ENCODE assay signal across 1 cellular context in genomic region chr4:76243877-76244276, GRCh38. TPM values are rescaled to one million over a fixed set of nuclear protein-coding genes. Genes with fewer than 3 reads are reported as not detected.
"Had no signal": no experiment of that assay in that cellular context is flagged by ENCODE, and none has a peak within 500 bp of the region (broad histone marks: within the 10 kb centered on the region; RNA-seq: fewer than 3 reads in every experiment).

No MANE protein-coding gene starts in this region.

RNA-seq across cellular contexts. Expression of gene FAM47E, which starts 7.6 kb away (rescaled TPM):
- total RNA-seq: GM12878 had no signal
